In the genomic region with DNA sequence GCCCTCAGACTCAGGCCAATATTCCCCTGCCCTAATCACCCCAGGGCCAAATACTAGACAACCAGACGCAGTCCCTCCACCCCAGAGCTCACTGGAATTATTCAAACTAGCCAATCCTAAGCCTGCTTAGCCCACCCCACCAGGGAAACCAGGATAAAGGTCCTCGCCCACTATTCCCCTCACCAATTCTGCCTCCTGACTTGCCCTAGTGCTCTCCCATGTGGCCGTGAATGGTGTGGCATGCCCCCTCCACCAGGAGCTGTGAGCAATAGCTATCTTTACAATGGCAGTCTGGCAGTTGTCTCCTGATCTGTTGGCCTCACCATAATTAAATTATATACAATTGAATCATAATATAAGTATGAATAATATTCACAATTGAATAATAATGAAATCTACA, we compare ENCODE assay signal across 9 cellular contexts. TPM values are rescaled to one million over a fixed set of nuclear protein-coding genes. Genes with fewer than 3 reads are reported as not detected.
DNase-seq lines count a peak whose midpoint lies in the region; ATAC-seq and TF ChIP-seq lines count a peak whose summit lies in the region.
"Had no signal": no experiment of that assay in that cellular context is flagged by ENCODE, and none has a peak within 500 bp of the region (broad histone marks: within the 10 kb centered on the region; RNA-seq: fewer than 3 reads in every experiment).

No MANE protein-coding gene starts in this region.

- POLR2A ChIA-PET in AG04449 (lab: Yijun Ruan, JAX): no interaction called here

- ATAC-seq in HG03432 (IDR thresholded peaks at IDR 0.05; ENCODE audit: unreplicated experiment): no peak
- ATAC-seq in GM21515 (IDR thresholded peaks at IDR 0.05; ENCODE audit: unreplicated experiment): no peak

- CTCF ChIA-PET in AG04449 (lab: Yijun Ruan, JAX): interaction anchor here (1.0 to 12.9 kb wide), 8 partner anchors 10 to 1299 kb away, joined by 3 to 214 read pairs (median 8); no protein-coding TSS in a partner anchor

- H3K36me3 ChIP-seq in NT2/D1 (ENCODE audit: insufficient read depth, insufficient read length, low read length) (no peaks in the 10 kb centered on the region), esophagus squamous epithelium (no peaks in the 10 kb centered on the region), spleen (no peaks in the 10 kb centered on the region)

- TF ChIP-seq POLR2A in esophagus squamous epithelium (IDR thresholded peaks at IDR 0.05) (no peak), spleen (IDR thresholded peaks at IDR 0.05) (no peak)

- peak; percentile 49 for TF ChIP-seq CTCF in AG04449 (IDR thresholded peaks at IDR 0.05; ENCODE audit: insufficient read depth, low read length, missing control alignments)
- TF ChIP-seq CTCF in GM12874 (IDR thresholded peaks at IDR 0.05; ENCODE audit: insufficient read depth, low read depth, low read length): peak; percentile 40
- peak; percentile 56 for TF ChIP-seq CTCF in fibroblast of villous mesenchyme (IDR thresholded peaks at IDR 0.05; ENCODE audit: insufficient read depth, low read depth, low read length)
- peak in 2 of 6 experiments; percentile 12 to 37 for TF ChIP-seq CTCF in esophagus squamous epithelium (IDR thresholded peaks at IDR 0.05)
- peak in 1 of 11 experiments; percentile 10 for TF ChIP-seq CTCF in spleen (IDR thresholded peaks at IDR 0.05 in 8 of 11, conservative IDR thresholded peaks at IDR 0.05 in 3 of 11)

- WGBS in esophagus squamous epithelium, 2 donors: 74 to 85% methylated on average over 3 of the region's 3 CpGs
- 54 to 85% (median 70%) methylated on average over 3 of the region's 3 CpGs for WGBS in spleen, 5 donors

- DNase-seq in AG04449 (ENCODE audit: low read depth, low spot score) (no peak), NT2/D1 (ENCODE audit: low read depth, low spot score) (peak; percentile 33), fibroblast of villous mesenchyme (ENCODE audit: low read depth) (peak; percentile 12), esophagus squamous epithelium (lab: John Stamatoyannopoulos, UW) (no peak), spleen (no peak)
- DNase-seq: stimulated activated CD4-positive, alpha-beta T cell treated with anti-CD3 and anti-CD28 coated beads, Interleukin-2, amount 100 ng/mL, for 48 hours had no signal

- H3K27ac ChIP-seq in esophagus squamous epithelium (no peak overlapping the region), spleen (no peak overlapping the region)

- no peaks in the 10 kb centered on the region for H3K27me3 ChIP-seq in NT2/D1 (ENCODE audit: insufficient read depth, insufficient read length)
- no peaks in the 10 kb centered on the region for H3K27me3 ChIP-seq in esophagus squamous epithelium
- H3K27me3 ChIP-seq in spleen (replicated peaks in 1 of 7): no peaks in the 10 kb centered on the region

- H3K4me3 ChIP-seq in AG04449 (ENCODE audit: low read depth, low read length) (no peak overlapping the region), NT2/D1 (ENCODE audit: insufficient read length, low read depth) (no peak overlapping the region), fibroblast of villous mesenchyme (ENCODE audit: low read depth, low read length) (no peak overlapping the region), esophagus squamous epithelium (no peak overlapping the region), spleen (no peak overlapping the region)

- H3K4me1 ChIP-seq in NT2/D1 (ENCODE audit: insufficient read depth, insufficient read length) (no peaks in the 10 kb centered on the region), esophagus squamous epithelium (peaks cover 0 to 12% (median 0%) of the 10 kb centered on the region in 3 donors), spleen (peaks cover 0 to 5% (median 0%) of the 10 kb centered on the region in 6 donors)

- intact Hi-C loops in esophagus squamous epithelium (cut with DNase I) (loop anchor here (5.0 to 10.0 kb wide), 2 partner anchors 293 to 415 kb away; no protein-coding TSS in a partner anchor), spleen (cut with DNase I; ENCODE audit: low total_unique reads) (loop anchor here (5.0 to 10.0 kb wide), 2 partner anchors 293 to 405 kb away; no protein-coding TSS in a partner anchor)

- H3K9me3 ChIP-seq in NT2/D1 (ENCODE audit: insufficient read depth, low read length) (no peaks in the 10 kb centered on the region), esophagus squamous epithelium (no peaks in the 10 kb centered on the region), spleen (no peaks in the 10 kb centered on the region)

- H3K9ac ChIP-seq in NT2/D1 (ENCODE audit: insufficient read length, low read depth): no peak overlapping the region

RNA-seq across cellular contexts. Expression of a gene that starts 42.3 kb away (rescaled TPM):
- under 0.01 and 0.32 TPM in 2 replicates for total RNA-seq in fibroblast of villous mesenchyme
- 1 to 10 TPM in 2 of 4 donors, under 1 TPM in 2; 0.38 to 2.7 (median 1.2) TPM for total RNA-seq in esophagus squamous epithelium
- 1 to 10 TPM in 4 of 7 donors, under 1 TPM in 3; 0.57 to 2.8 (median 1.1) TPM for total RNA-seq in spleen
- polyA plus RNA-seq in spleen: under 1 TPM; 0.30 to 0.45 (median 0.33) TPM

Comparison
In these comparisons a context has a peak if more than half of its experiments do, and no peak if none do; other contexts are left out.
1. DNase-seq: peak in NT2/D1 (single experiment) and fibroblast of villous mesenchyme (single experiment); none in AG04449 (single experiment), esophagus squamous epithelium (single experiment) and spleen (single experiment).